Comparison of ENCODE assay signal across 11 cellular contexts in the genomic region with DNA sequence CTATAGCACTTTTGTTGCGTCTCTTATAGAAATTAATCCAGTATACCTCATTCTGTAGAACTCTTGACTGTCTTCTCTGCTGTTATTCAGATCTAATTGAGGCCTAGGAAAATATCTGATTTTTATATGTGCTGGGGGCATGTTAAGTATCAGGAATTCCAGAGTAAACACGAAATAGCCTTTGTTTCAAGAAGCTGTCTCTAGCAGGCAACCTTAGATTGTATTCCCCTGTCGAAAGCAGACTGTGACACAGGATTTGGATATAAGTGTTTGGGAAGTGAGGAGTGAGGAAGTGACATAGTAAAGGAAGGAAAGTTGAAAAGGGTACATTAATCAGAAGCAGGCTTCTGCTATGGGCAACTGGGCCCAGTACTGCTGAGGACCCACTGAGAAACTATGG.
DNase-seq lines count a peak whose midpoint lies in the region; ATAC-seq, FAIRE-seq and TF ChIP-seq lines count a peak whose summit lies in the region.
"Had no signal": no experiment of that assay in that cellular context is flagged by ENCODE, and none has a peak within 500 bp of the region (broad histone marks: within the 10 kb centered on the region; RNA-seq: fewer than 3 reads in every experiment).

No MANE protein-coding gene starts in this region.

- peak overlapping the region; percentile 98 for H2AFZ ChIP-seq in endothelial cell of umbilical vein (ENCODE audit: low read depth, low read length)

- FAIRE-seq in GM12891 (lab: Jason Lieb, UNC) (peak; percentile 76), endothelial cell of umbilical vein (lab: Jason Lieb, UNC) (no peak)
- FAIRE-seq: kidney had no signal

- H4K20me1 ChIP-seq in endothelial cell of umbilical vein (replicated peaks; ENCODE audit: control insufficient read depth, extremely low read depth, insufficient read depth, low read length), result no peaks in the 10 kb centered on the region

- POLR2A ChIA-PET in endothelial cell of umbilical vein (lab: Charles Lee), result interaction anchor here (0.9 to 1.7 kb wide), 2 partner anchors 72 to 76 kb away, joined by 3 to 7 read pairs; a partner anchor contains a TSS

- H3K27me3 ChIP-seq in endothelial cell of umbilical vein (ENCODE audit: control insufficient read depth in 2 of 2, insufficient read depth in 2 of 2, low read length in 2 of 2) (no peaks in the 10 kb centered on the region), skeletal muscle satellite cell (ENCODE audit: control insufficient read depth, insufficient read depth, low read length) (no peaks in the 10 kb centered on the region), left lung (no peaks in the 10 kb centered on the region)

- no peak for TF ChIP-seq POLR2A in GM12891 (IDR thresholded peaks at IDR 0.05; ENCODE audit: low read depth, low read length)
- no peak for TF ChIP-seq POLR2A in endothelial cell of umbilical vein (IDR thresholded peaks at IDR 0.05; ENCODE audit: low read depth, low read length)

- no peaks in the 10 kb centered on the region for H3K79me2 ChIP-seq in endothelial cell of umbilical vein (ENCODE audit: control insufficient read depth, insufficient read depth, low read length)

- H3K9ac ChIP-seq in endothelial cell of umbilical vein (replicated peaks; ENCODE audit: extremely low read depth, insufficient read depth, low read length) (peak overlapping the region; percentile 74), skeletal muscle satellite cell (ENCODE audit: low read depth, low read length) (peak overlapping the region; percentile 66)

- H3K9me3 ChIP-seq in endothelial cell of umbilical vein (replicated peaks; ENCODE audit: control insufficient read depth, insufficient read depth, low read length) (no peaks in the 10 kb centered on the region), skeletal muscle satellite cell (replicated peaks; ENCODE audit: low read length) (no peaks in the 10 kb centered on the region), left lung (peaks cover 0 to 2% of the 10 kb centered on the region in 2 donors)

- TSS peak; percentile 88 for BruUV-seq in endothelial cell of umbilical vein (replicated peaks; lab: Mats Ljungman, UMichigan)

- intact Hi-C loops in endothelial cell of umbilical vein (cut with micrococcal nuclease) (loop anchor here (1.0 to 2.0 kb wide), 5 partner anchors 44 to 205 kb away; a partner anchor contains a TSS), left lung (cut with DNase I) (no loop called here)

- DNase-seq in GM12891 (ENCODE audit: insufficient read length, low spot score), result no peak
- peak; percentile 12 for DNase-seq in RPMI7951 (ENCODE audit: low read depth)
- DNase-seq in endothelial cell of umbilical vein (ENCODE audit: low read depth, low spot score), result peak; percentile 68
- no peak for DNase-seq in left lung
- DNase-seq in caudate nucleus (lab: John Stamatoyannopoulos, UW), result no peak
- DNase-seq in UCSD-AML1 (lab: John Stamatoyannopoulos, UW; ENCODE audit: unreplicated experiment), result no peak
- DNase-seq: COR-L47, kidney, NCI-H2029 treated with DMSO at 0.1 percent for 48 hours, right cardiac atrium had no signal

- H3K4me2 ChIP-seq in endothelial cell of umbilical vein (ENCODE audit: insufficient read depth, low read length) (peak overlapping the region; percentile 92), skeletal muscle satellite cell (ENCODE audit: low read length) (peak overlapping the region; percentile 59)

- H3K4me1 ChIP-seq in endothelial cell of umbilical vein (ENCODE audit: control insufficient read depth, extremely low read depth, insufficient read depth, low read length), result peaks cover 25% of the 10 kb centered on the region
- peaks cover 25% of the 10 kb centered on the region for H3K4me1 ChIP-seq in skeletal muscle satellite cell (ENCODE audit: control insufficient read depth, insufficient read depth, low read length)
- peaks cover 0 to 7% of the 10 kb centered on the region in 2 donors for H3K4me1 ChIP-seq in left lung

- H3K4me3 ChIP-seq in endothelial cell of umbilical vein (replicated peaks in 1 of 3; ENCODE audit: insufficient read depth in 1 of 3, low read depth in 1 of 3, low read length in 3 of 3), result peak overlapping the region in 1 of 3 experiments; percentile 40
- no peak overlapping the region for H3K4me3 ChIP-seq in skeletal muscle satellite cell (ENCODE audit: low read length)
- H3K4me3 ChIP-seq in left lung, result no peak overlapping the region

- dilution Hi-C loops in endothelial cell of umbilical vein (cut with MboI; ENCODE audit: extremely low pct_ligation_motif_present, low sequenced_read_pairs), result no loop called here

- peak overlapping the region; percentile 98 for H3K27ac ChIP-seq in endothelial cell of umbilical vein (ENCODE audit: insufficient read depth, low read depth, low read length)
- H3K27ac ChIP-seq in left lung, result peak overlapping the region in 1 of 2 donors; percentile 18
- no peak overlapping the region for H3K27ac ChIP-seq in caudate nucleus (ENCODE audit: low read depth, low read length)

- TF ChIP-seq CTCF in endothelial cell of umbilical vein (IDR thresholded peaks at IDR 0.05; ENCODE audit: extremely low read depth in 1 of 2, insufficient read depth in 1 of 2, low read depth in 1 of 2, low read length in 2 of 2) (no peak), left lung (IDR thresholded peaks at IDR 0.05) (no peak)

- ATAC-seq in left lung, result no peak
- ATAC-seq: right cardiac atrium had no signal

- H3K9me1 ChIP-seq in endothelial cell of umbilical vein (replicated peaks; ENCODE audit: control insufficient read depth, extremely low read depth, insufficient read depth, low read length), result no peaks in the 10 kb centered on the region

- CTCF ChIA-PET in endothelial cell of umbilical vein (lab: Charles Lee), result interaction anchor here (1.2 to 2.5 kb wide), 8 partner anchors 14 to 126 kb away, joined by 3 to 19 read pairs (median 6); no protein-coding TSS in a partner anchor

- H3K36me3 ChIP-seq in endothelial cell of umbilical vein (ENCODE audit: control insufficient read depth in 2 of 2, extremely low read depth in 1 of 2, insufficient read depth in 2 of 2, low read length in 2 of 2) (no peaks in the 10 kb centered on the region), skeletal muscle satellite cell (ENCODE audit: insufficient read depth, low read length) (no peaks in the 10 kb centered on the region), left lung (no peaks in the 10 kb centered on the region)

TF ChIP-seq in GM12891, 5 proteins besides CTCF, POLR2A, EP300 and RAD21:
- no peak for TF ChIP-seq TAF1 (IDR thresholded peaks at IDR 0.05; ENCODE audit: low read depth, low read length)
- TF ChIP-seq SPI1 (IDR thresholded peaks at IDR 0.05; ENCODE audit: low read depth, low read length), result 0 out of 2 replicates have a peak, but pooled peaks have one; percentile 13
- no peak for TF ChIP-seq POU2F2 (IDR thresholded peaks at IDR 0.05; ENCODE audit: low read depth, low read length)
- TF ChIP-seq PAX5 (IDR thresholded peaks at IDR 0.05; ENCODE audit: insufficient read depth, low read length, severe bottlenecking), result no peak
- TF ChIP-seq POLR2AphosphoS5 (IDR thresholded peaks at IDR 0.05; ENCODE audit: low read depth, low read length), result no peak

TF ChIP-seq in endothelial cell of umbilical vein, 7 proteins besides CTCF, POLR2A, EP300 and RAD21:
- TF ChIP-seq EZH2 (IDR thresholded peaks at IDR 0.05; ENCODE audit: borderline replicate concordance, low read depth, low read length, severe bottlenecking), result no peak
- no peak for TF ChIP-seq POLR2AphosphoS5 (IDR thresholded peaks at IDR 0.05; ENCODE audit: insufficient read depth, low read depth, low read length)
- no peak for TF ChIP-seq GATA2 (IDR thresholded peaks at IDR 0.05; ENCODE audit: insufficient read depth, insufficient read length, low read depth, low read length)
- TF ChIP-seq, protein P1, sequence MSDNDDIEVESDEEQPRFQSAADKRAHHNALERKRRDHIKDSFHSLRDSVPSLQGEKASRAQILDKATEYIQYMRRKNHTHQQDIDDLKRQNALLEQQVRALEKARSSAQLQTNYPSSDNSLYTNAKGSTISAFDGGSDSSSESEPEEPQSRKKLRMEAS (IDR thresholded peaks at IDR 0.05; ENCODE audit: insufficient read depth, insufficient read length), result no peak
- no peak for TF ChIP-seq MYC (IDR thresholded peaks at IDR 0.05; ENCODE audit: low read depth, low read length)
- no peak for TF ChIP-seq JUN (IDR thresholded peaks at IDR 0.05; ENCODE audit: borderline replicate concordance, insufficient read depth, insufficient read length, low read depth)
- no peak for TF ChIP-seq FOS (IDR thresholded peaks at IDR 0.05; ENCODE audit: borderline replicate concordance, insufficient read depth, low read length)

Comparison
In these comparisons a context has a peak if more than half of its experiments do, and no peak if none do; other contexts are left out.
1. DNase-seq: peak in RPMI7951 (single experiment) and endothelial cell of umbilical vein (single experiment); none in GM12891 (single experiment), left lung (0 of 2), caudate nucleus (0 of 61) and UCSD-AML1 (single experiment).